Comparison of ENCODE assay signal across 8 cellular contexts in genomic region chr13:32316030-32316344, GRCh38. TPM values are rescaled to one million over a fixed set of nuclear protein-coding genes. Genes with fewer than 3 reads are reported as not detected.
DNase-seq lines count a peak whose midpoint lies in the region; ATAC-seq, FAIRE-seq and TF ChIP-seq lines count a peak whose summit lies in the region.

No MANE protein-coding gene starts in this region.

- ATAC-seq in GM21515 (IDR thresholded peaks at IDR 0.05; ENCODE audit: unreplicated experiment) (peak; percentile 47), GM12878 (peak; percentile 73), memory B cell (ENCODE audit: low read depth) (peak; percentile 5), omental fat pad (ENCODE audit: low FRiP score) (no peak)

- peaks cover 3% of the 10 kb centered on the region for H3K4me1 Mint-ChIP-seq in memory B cell

- TF ChIP-seq POLR2A in GM12878 (IDR thresholded peaks at IDR 0.05; ENCODE audit: low read depth, low read length): no peak

- H4K20me1 ChIP-seq in GM12878 (ENCODE audit: control insufficient read depth, insufficient read depth): no peaks in the 10 kb centered on the region

- H3K36me3 ChIP-seq in HUES48 (ENCODE audit: control insufficient read depth, insufficient read depth, low read length) (peaks cover 27% of the 10 kb centered on the region), GM12878 (ENCODE audit: control insufficient read depth in 2 of 2, insufficient read depth in 2 of 2, low read length in 1 of 2) (no peaks in the 10 kb centered on the region)

- H3K4me2 ChIP-seq in GM12878 (ENCODE audit: control insufficient read depth, insufficient read depth): peak overlapping the region; percentile 100

- H3K9me3 ChIP-seq in HUES48 (ENCODE audit: control insufficient read depth, insufficient read depth, low read length): no peaks in the 10 kb centered on the region
- no peaks in the 10 kb centered on the region; the same call in 2 of the 3 replicates for H3K9me3 ChIP-seq in GM12878 (replicated peaks; ENCODE audit: control insufficient read depth, insufficient read depth, low read length)

- POLR2A ChIA-PET in GM12878 (lab: Charles Lee): interaction anchor here (0.7 to 3.1 kb wide), 3 partner anchors 111 to 350 kb away, joined by 4 to 16 read pairs (median 4); partner anchors contain the start of gene N4BP2L1

- H2AFZ ChIP-seq in GM12878 (ENCODE audit: control insufficient read depth, low read depth, low read length): peak overlapping the region; percentile 84

- TF ChIP-seq CTCF in GM12864 (IDR thresholded peaks at IDR 0.05; ENCODE audit: low read depth, low read length, missing control alignments) (no peak), GM12878 (IDR thresholded peaks at IDR 0.05 in 2 of 3, conservative IDR thresholded peaks at IDR 0.05 in 1 of 3; ENCODE audit: control insufficient read depth in 2 of 3, extremely low read depth in 1 of 3, insufficient read depth in 1 of 3, low read depth in 3 of 3, low read length in 3 of 3) (no peak), omental fat pad (IDR thresholded peaks at IDR 0.05) (no peak)

- SMC1A ChIA-PET in GM12878 (lab: Charles Lee; ENCODE audit: uncharacterized antibody, unreplicated experiment): interaction anchor here (1.0 to 2.9 kb wide), 9 partner anchors 10 to 406 kb away, joined by 3 to 14 read pairs (median 3); no protein-coding TSS in a partner anchor

- H3K4me3 ChIP-seq in GM12864 (ENCODE audit: low read depth, low read length) (peak overlapping the region; percentile 85), HUES48 (ENCODE audit: low read depth, low read length) (peak overlapping the region; percentile 91), GM12878 (peak overlapping the region; percentile 78)

- WGBS in GM12878 (ENCODE audit: insufficient coverage, insufficient replicate concordance, low lambda C conversion rate, missing lambda C conversion rate): under 1% methylated on average over 13 of the region's 13 CpGs

- TF ChIP-seq RAD21 in GM12878 (IDR thresholded peaks at IDR 0.05; ENCODE audit: insufficient read depth, low read depth, low read length): no peak

- H3K9ac ChIP-seq in HUES48 (ENCODE audit: low read depth, low read length) (peak overlapping the region; percentile 97), GM12878 (ENCODE audit: control insufficient read depth, insufficient read depth, low read length) (peak overlapping the region; percentile 92)

- peaks cover 2% of the 10 kb centered on the region for H3K36me3 Mint-ChIP-seq in memory B cell

- CTCF ChIA-PET in GM12878 (lab: Yijun Ruan, JAX): interaction anchor here (1.0 to 3.3 kb wide), 7 partner anchors 10 to 406 kb away, joined by 3 to 23 read pairs (median 5); partner anchors contain the start of genes N4BP2L2 and PDS5B

- H3K27ac Mint-ChIP-seq in memory B cell: peak overlapping the region; percentile 100

- H3K4me1 ChIP-seq in HUES48 (ENCODE audit: control insufficient read depth, insufficient read depth, low read length): peaks cover 8% of the 10 kb centered on the region
- peaks cover 20% of the 10 kb centered on the region for H3K4me1 ChIP-seq in GM12878 (ENCODE audit: control insufficient read depth, insufficient read depth, low read length)

- RAD21 ChIA-PET in GM12878 (lab: Charles Lee; ENCODE audit: unreplicated experiment): interaction anchor here (1.0 to 2.3 kb wide), 5 partner anchors 109 to 419 kb away, joined by 3 to 14 read pairs (median 4); no protein-coding TSS in a partner anchor

- peaks cover 21% of the 10 kb centered on the region for H3K79me2 ChIP-seq in GM12878 (ENCODE audit: control insufficient read depth, insufficient read depth, low read length)

- peak; percentile 49 for DNase-seq in GM12864 (ENCODE audit: low read depth)
- peak; percentile 66 for DNase-seq in GM12878 (ENCODE audit: low read depth, low spot score)
- no peak for DNase-seq in memory B cell (ENCODE audit: low spot score in 2 of 2)
- no peak for DNase-seq in central memory CD4-positive, alpha-beta T cell
- no peak for DNase-seq in omental fat pad (ENCODE audit: low spot score)
- no peak for DNase-seq in activated CD4-positive, alpha-beta T cell treated with anti-CD3 and anti-CD28 coated beads, Interleukin-2, amount 50 U/mL, for 4 hours

- peak; percentile 91 for FAIRE-seq in GM12878 (lab: Jason Lieb, UNC)

- no peaks in the 10 kb centered on the region for H3K9me3 Mint-ChIP-seq in memory B cell

- intact Hi-C loops in GM12878 (cut with micrococcal nuclease; ENCODE audit: unreplicated experiment): loop anchor here (2.0 to 5.0 kb wide), 3 partner anchors 111 to 221 kb away; partner anchors contain the start of genes N4BP2L1 and N4BP2L2

- H3K27ac ChIP-seq in HUES48 (ENCODE audit: low read depth, low read length): peak overlapping the region; percentile 95
- peak overlapping the region; percentile 97 for H3K27ac ChIP-seq in GM12878 (ENCODE audit: control insufficient read depth, insufficient read depth)

- TF ChIP-seq EP300 in GM12878 (IDR thresholded peaks at IDR 0.05; ENCODE audit: borderline replicate concordance in 1 of 2, control insufficient read depth in 1 of 2, low read depth in 2 of 2, low read length in 2 of 2): no peak

- H3K27me3 Mint-ChIP-seq in memory B cell: no peaks in the 10 kb centered on the region

- H3K27me3 ChIP-seq in HUES48 (ENCODE audit: control insufficient read depth, insufficient read depth, low read length) (no peaks in the 10 kb centered on the region), GM12878 (replicated peaks in 1 of 2; ENCODE audit: control insufficient read depth in 2 of 2, insufficient read depth in 2 of 2, low read length in 1 of 2) (no peaks in the 10 kb centered on the region)

- no TSS peak for BruUV-seq in GM12878 (replicated peaks; lab: Mats Ljungman, UMichigan)

- in situ Hi-C loops in GM12878 (cut with MboI): no loop called here

- peak overlapping the region; percentile 98 for H3K4me3 Mint-ChIP-seq in memory B cell

TF ChIP-seq in GM12878, 131 proteins besides CTCF, POLR2A, EP300 and RAD21 (continues in another document):
- TF ChIP-seq KDM1A (IDR thresholded peaks at IDR 0.05; ENCODE audit: borderline replicate concordance) (no peak), ZNF622 (IDR thresholded peaks at IDR 0.05) (no peak), RUNX3 (IDR thresholded peaks at IDR 0.05; ENCODE audit: low read length) (peak; percentile 37), ASH2L (IDR thresholded peaks at IDR 0.05; ENCODE audit: borderline replicate concordance, low read depth) (no peak), MEF2A (IDR thresholded peaks at IDR 0.05; ENCODE audit: insufficient read depth, low read depth, low read length) (0 out of 2 replicates have a peak, but pooled peaks have one; percentile 48), RB1 (IDR thresholded peaks at IDR 0.05; ENCODE audit: borderline replicate concordance) (no peak)

RNA-seq across cellular contexts. Expression of gene BRCA2, which starts 0.7 kb away (rescaled TPM):
- total RNA-seq in GM12878 (2013; cell fraction: nucleolus; rRNA removed): 35.7 and 42.7 TPM in 2 replicates
- total RNA-seq in GM12878 (2014; rRNA removed) (23.7 and 24.3 TPM in 2 replicates), GM12878 (2014; rRNA removed; fragmentation: Illumina TruSeq; extraction: Trizol) (34.7 and 37.0 TPM in 2 replicates), GM12878 (2021) (19.7 and 24.1 TPM in 2 replicates), omental fat pad (1 to 10 TPM; 2.0 to 3.3 (median 2.5) TPM)
- polyA plus RNA-seq in GM12878 (2011; ENCODE audit: low read depth): 4.4 TPM
- polyA plus RNA-seq in GM12878 (2011; rRNA removed) (10.6 and 14.2 TPM in 2 replicates), GM12878 (2014; fragmentation: Illumina TruSeq; extraction: Trizol) (42.2 and 49.8 TPM in 2 replicates), GM12878 (2014; fragmentation: Nextera tagmentation; extraction: Ambion mirVana) (10 to 100 TPM in 1 of 2 experiments, 1 to 10 TPM in 1; 7.6 to 15.8 TPM), GM12878 (2014; rRNA removed) (13.3 and 13.7 TPM in 2 replicates), GM12878 (2016; fragmentation: Nextera tagmentation; extraction: Ambion mirVana) (10 to 100 TPM; 31.6 to 34.0 TPM)
- polyA plus RNA-seq in GM12878 (2011; cell fraction: cytosol; rRNA removed): 7.4 and 12.9 TPM in 2 replicates
- 19.6 and 26.4 TPM in 2 replicates for polyA plus RNA-seq in GM12878 (2011; cell fraction: nucleus; rRNA removed)
- 5.7 and 8.9 TPM in 2 replicates for polyA plus RNA-seq in GM12878 (2012)
- 10.4 and 21.2 TPM in 2 replicates for polyA minus RNA-seq in GM12878 (2011; rRNA and poly(A)+ RNA removed)
- polyA minus RNA-seq in GM12878 (2011; cell fraction: cytosol; rRNA and poly(A)+ RNA removed): 6.8 and 8.1 TPM in 2 replicates
- 12.9 and 16.2 TPM in 2 replicates for polyA minus RNA-seq in GM12878 (2011; cell fraction: nucleus; rRNA and poly(A)+ RNA removed)

RNA-seq across cellular contexts. Expression of gene ZAR1L, which starts 0.8 kb away (rescaled TPM):
- total RNA-seq in GM12878 (2013; cell fraction: nucleolus; rRNA removed): 0.40 TPM in 1 of 2 replicates, not detected in the other
- total RNA-seq in GM12878 (2014; rRNA removed): 0.11 and 0.34 TPM in 2 replicates
- not detected in 2 replicates for total RNA-seq in GM12878 (2014; rRNA removed; fragmentation: Illumina TruSeq; extraction: Trizol)
- total RNA-seq in GM12878 (2021): 0.13 and 0.26 TPM in 2 replicates
- not detected for polyA plus RNA-seq in GM12878 (2011; ENCODE audit: low read depth)
- 0.05 and 0.33 TPM in 2 replicates for polyA plus RNA-seq in GM12878 (2011; rRNA removed)
- polyA plus RNA-seq in GM12878 (2011; cell fraction: cytosol; rRNA removed): 0.06 and 0.08 TPM in 2 replicates
- 0.28 and 0.37 TPM in 2 replicates for polyA plus RNA-seq in GM12878 (2011; cell fraction: nucleus; rRNA removed)
- polyA plus RNA-seq in GM12878 (2012): 0.14 TPM in 1 of 2 replicates, not detected in the other
- not detected in 2 replicates for polyA plus RNA-seq in GM12878 (2014; fragmentation: Illumina TruSeq; extraction: Trizol)
- not detected for polyA plus RNA-seq in GM12878 (2014; fragmentation: Nextera tagmentation; extraction: Ambion mirVana)
- 0.06 and 0.08 TPM in 2 replicates for polyA plus RNA-seq in GM12878 (2014; rRNA removed)
- polyA plus RNA-seq in GM12878 (2016; fragmentation: Nextera tagmentation; extraction: Ambion mirVana): not detected
- not detected in 2 replicates for polyA minus RNA-seq in GM12878 (2011; rRNA and poly(A)+ RNA removed)
- not detected in 2 replicates for polyA minus RNA-seq in GM12878 (2011; cell fraction: cytosol; rRNA and poly(A)+ RNA removed)
- polyA minus RNA-seq in GM12878 (2011; cell fraction: nucleus; rRNA and poly(A)+ RNA removed): not detected in 2 replicates
- not detected for total RNA-seq in omental fat pad

Comparison
In these comparisons a context has a peak if more than half of its experiments do, and no peak if none do; other contexts are left out.
1. DNase-seq: peak in GM12864 (single experiment) and GM12878 (single experiment); none in memory B cell (0 of 2), central memory CD4-positive, alpha-beta T cell (single experiment), omental fat pad (single experiment) and activated CD4-positive, alpha-beta T cell treated with anti-CD3 and anti-CD28 coated beads, Interleukin-2, amount 50 U/mL, for 4 hours (0 of 2).
2. RNA of gene BRCA2, which starts 0.7 kb away (total RNA-seq): 19.7 to 42.7 TPM in GM12878; 2.0 to 3.3 TPM in omental fat pad; every median in the first group is over 4 times any median in the second.
3. Peak in every context shown above with its lines, with median percentiles within 50 percentile points of each other: H3K4me3 ChIP-seq.